In the genomic region with DNA sequence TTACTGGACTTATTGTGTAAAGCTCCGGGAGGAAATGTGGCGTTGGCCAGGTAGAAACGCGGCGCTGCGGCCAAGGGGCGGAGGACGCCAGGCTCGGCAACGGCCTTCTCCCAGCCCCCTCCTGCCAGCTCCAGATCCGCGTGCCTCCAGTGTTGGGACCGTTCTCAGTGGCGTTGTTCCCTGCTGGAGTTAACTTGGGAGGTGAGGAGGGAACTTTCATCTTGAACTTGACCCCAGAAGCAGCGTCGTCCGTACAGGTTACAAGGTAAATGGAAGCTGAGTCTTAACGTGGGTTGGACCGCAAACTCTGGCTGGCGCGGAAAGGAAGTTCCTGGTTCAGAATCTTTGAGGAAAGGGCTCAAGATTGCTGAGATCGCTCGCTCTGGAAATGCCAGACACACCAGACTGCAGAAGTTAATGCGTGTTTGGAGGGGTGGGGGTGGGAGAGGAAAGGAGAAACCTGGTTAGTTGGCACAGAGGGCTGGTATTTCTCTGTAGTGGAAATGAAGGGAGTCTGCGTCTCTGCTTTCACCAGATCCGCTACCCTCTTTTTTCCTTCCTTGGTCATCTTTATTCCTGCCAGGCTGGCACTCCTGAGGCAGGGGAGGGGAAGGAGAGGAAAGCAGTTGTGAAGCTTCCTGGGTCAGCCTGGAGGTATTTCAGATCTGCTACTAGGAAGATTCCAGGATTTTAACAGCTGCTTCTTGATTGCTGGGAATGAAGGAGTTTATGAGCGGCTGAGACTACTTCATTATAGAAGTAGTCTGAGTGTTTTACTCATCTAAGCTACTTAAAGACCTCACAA, we compare ENCODE assay signal across 8 cellular contexts. TPM values are rescaled to one million over a fixed set of nuclear protein-coding genes. Genes with fewer than 3 reads are reported as not detected.
DNase-seq lines count a peak whose midpoint lies in the region; ATAC-seq and TF ChIP-seq lines count a peak whose summit lies in the region.

No MANE protein-coding gene starts in this region.

- intact Hi-C loops in Right ventricle myocardium superior (cut with DNase I) = loop anchor here (5.0 to 10.0 kb wide), 2 partner anchors 65 to 147 kb away; no protein-coding TSS in a partner anchor

- no peaks in the 10 kb centered on the region for H3K9me3 Mint-ChIP-seq in activated CD8-positive, alpha-beta memory T cell treated with anti-CD3 and anti-CD28 coated beads, Interleukin-2, amount 10 ng/mL, durations not matched to agents 7 days and 5 days (ENCODE audit: low read depth)

- ATAC-seq in activated CD8-positive, alpha-beta memory T cell treated with anti-CD3 and anti-CD28 coated beads, Interleukin-2, amount 10 ng/mL, durations not matched to agents 7 days and 5 days = no peak
- ATAC-seq in Right ventricle myocardium superior (ENCODE audit: poor library complexity) = peak; percentile 37
- peak; percentile 31 for ATAC-seq in omental fat pad (ENCODE audit: low FRiP score)
- no peak for ATAC-seq in GM18868 (IDR thresholded peaks at IDR 0.05; ENCODE audit: unreplicated experiment)
- ATAC-seq in GM21528 (IDR thresholded peaks at IDR 0.05; ENCODE audit: low FRiP score, unreplicated experiment) = no peak

- peak overlapping the region; percentile 94 for H3K4me3 ChIP-seq in HEK293 (ENCODE audit: low read depth, low read length)

- H3K4me1 ChIP-seq in HEK293 (ENCODE audit: control insufficient read depth, insufficient read depth, low read length) = peaks cover 47% of the 10 kb centered on the region

- H3K36me3 ChIP-seq in HEK293 (ENCODE audit: control insufficient read depth in 2 of 2, insufficient read depth in 1 of 2, low read length in 2 of 2) = no peaks in the 10 kb centered on the region

- H3K27ac ChIP-seq in HEK293 (ENCODE audit: extremely low read depth, low read depth, low read length) = peak overlapping the region; percentile 99

- H3K9me3 ChIP-seq in HEK293 (ENCODE audit: control insufficient read depth, insufficient read depth, low read depth, low read length) = no peaks in the 10 kb centered on the region

- no peak for TF ChIP-seq CTCF in HEK293 (tag by site-specific recombination; IDR thresholded peaks at IDR 0.05)
- no peak for TF ChIP-seq CTCF in omental fat pad (IDR thresholded peaks at IDR 0.05)

- POLR2A ChIA-PET in HEK293 (lab: Yijun Ruan, JAX) = interaction anchor here (0.6 to 5.3 kb wide), 12 partner anchors 7 to 147 kb away, joined by 3 to 57 read pairs (median 6); no protein-coding TSS in a partner anchor

- H3K4me1 Mint-ChIP-seq in activated CD8-positive, alpha-beta memory T cell treated with anti-CD3 and anti-CD28 coated beads, Interleukin-2, amount 10 ng/mL, durations not matched to agents 7 days and 5 days = peaks cover 16% of the 10 kb centered on the region

- no peak overlapping the region for H3K27ac Mint-ChIP-seq in activated CD8-positive, alpha-beta memory T cell treated with anti-CD3 and anti-CD28 coated beads, Interleukin-2, amount 10 ng/mL, durations not matched to agents 7 days and 5 days

- peaks cover 73% of the 10 kb centered on the region for H3K27me3 Mint-ChIP-seq in activated CD8-positive, alpha-beta memory T cell treated with anti-CD3 and anti-CD28 coated beads, Interleukin-2, amount 10 ng/mL, durations not matched to agents 7 days and 5 days

- H3K4me3 Mint-ChIP-seq in activated CD8-positive, alpha-beta memory T cell treated with anti-CD3 and anti-CD28 coated beads, Interleukin-2, amount 10 ng/mL, durations not matched to agents 7 days and 5 days = peak overlapping the region; percentile 57

- peak; percentile 59 for DNase-seq in Ammon's horn (ENCODE audit: low spot score)
- no peak for DNase-seq in activated CD8-positive, alpha-beta memory T cell treated with anti-CD3 and anti-CD28 coated beads, Interleukin-2, amount 10 ng/mL, durations not matched to agents 7 days and 5 days
- DNase-seq in Right ventricle myocardium superior = peak; percentile 65
- DNase-seq in omental fat pad (ENCODE audit: low spot score) = no peak
- no peak for DNase-seq in activated naive CD4-positive, alpha-beta T cell treated with anti-CD3 and anti-CD28 coated beads, Interleukin-2, amount 50 U/mL, for 16 hours

- H3K36me3 Mint-ChIP-seq in activated CD8-positive, alpha-beta memory T cell treated with anti-CD3 and anti-CD28 coated beads, Interleukin-2, amount 10 ng/mL, durations not matched to agents 7 days and 5 days = no peaks in the 10 kb centered on the region

- CTCF ChIA-PET in HEK293 (lab: Yijun Ruan, JAX) = interaction anchor here (0.6 to 1.8 kb wide), 5 partner anchors 16 to 149 kb away, joined by 3 to 5 read pairs (median 3); no protein-coding TSS in a partner anchor
- CTCF ChIA-PET in activated CD8-positive, alpha-beta memory T cell treated with anti-CD3 and anti-CD28 coated beads, Interleukin-2, amount 10 ng/mL, durations not matched to agents 7 days and 5 days (lab: Charles Lee) = no interaction called here

TF ChIP-seq in HEK293, 187 proteins besides CTCF, POLR2A, EP300 and RAD21 (continues in another document):
- TF ChIP-seq ZNF302 (tag by site-specific recombination; IDR thresholded peaks at IDR 0.05; ENCODE audit: low read depth) (no peak), OVOL3 (tag by site-specific recombination; IDR thresholded peaks at IDR 0.05) (no peak), ZNF354C (tag by site-specific recombination; IDR thresholded peaks at IDR 0.05; ENCODE audit: borderline replicate concordance, low read depth) (no peak), ZNF629 (tag by site-specific recombination; IDR thresholded peaks at IDR 0.05) (no peak), ZNF626 (tag by site-specific recombination; IDR thresholded peaks at IDR 0.05) (no peak), ZBTB20 (tag by site-specific recombination; IDR thresholded peaks at IDR 0.05) (no peak; the same call in 1 of the 2 replicates), EGR2 (tag by site-specific recombination; IDR thresholded peaks at IDR 0.05; ENCODE audit: low read depth) (0 out of 2 replicates have a peak, but pooled peaks have one; percentile 13)
- TF ChIP-seq, protein P1, sequence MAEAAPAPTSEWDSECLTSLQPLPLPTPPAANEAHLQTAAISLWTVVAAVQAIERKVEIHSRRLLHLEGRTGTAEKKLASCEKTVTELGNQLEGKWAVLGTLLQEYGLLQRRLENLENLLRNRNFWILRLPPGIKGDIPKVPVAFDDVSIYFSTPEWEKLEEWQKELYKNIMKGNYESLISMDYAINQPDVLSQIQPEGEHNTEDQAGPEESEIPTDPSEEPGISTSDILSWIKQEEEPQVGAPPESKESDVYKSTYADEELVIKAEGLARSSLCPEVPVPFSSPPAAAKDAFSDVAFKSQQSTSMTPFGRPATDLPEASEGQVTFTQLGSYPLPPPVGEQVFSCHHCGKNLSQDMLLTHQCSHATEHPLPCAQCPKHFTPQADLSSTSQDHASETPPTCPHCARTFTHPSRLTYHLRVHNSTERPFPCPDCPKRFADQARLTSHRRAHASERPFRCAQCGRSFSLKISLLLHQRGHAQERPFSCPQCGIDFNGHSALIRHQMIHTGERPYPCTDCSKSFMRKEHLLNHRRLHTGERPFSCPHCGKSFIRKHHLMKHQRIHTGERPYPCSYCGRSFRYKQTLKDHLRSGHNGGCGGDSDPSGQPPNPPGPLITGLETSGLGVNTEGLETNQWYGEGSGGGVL (tag by site-specific recombination; IDR thresholded peaks at IDR 0.05) = no peak
- TF ChIP-seq, protein P2, sequence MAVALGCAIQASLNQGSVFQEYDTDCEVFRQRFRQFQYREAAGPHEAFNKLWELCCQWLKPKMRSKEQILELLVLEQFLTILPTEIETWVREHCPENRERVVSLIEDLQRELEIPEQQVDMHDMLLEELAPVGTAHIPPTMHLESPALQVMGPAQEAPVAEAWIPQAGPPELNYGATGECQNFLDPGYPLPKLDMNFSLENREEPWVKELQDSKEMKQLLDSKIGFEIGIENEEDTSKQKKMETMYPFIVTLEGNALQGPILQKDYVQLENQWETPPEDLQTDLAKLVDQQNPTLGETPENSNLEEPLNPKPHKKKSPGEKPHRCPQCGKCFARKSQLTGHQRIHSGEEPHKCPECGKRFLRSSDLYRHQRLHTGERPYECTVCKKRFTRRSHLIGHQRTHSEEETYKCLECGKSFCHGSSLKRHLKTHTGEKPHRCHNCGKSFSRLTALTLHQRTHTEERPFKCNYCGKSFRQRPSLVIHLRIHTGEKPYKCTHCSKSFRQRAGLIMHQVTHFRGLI (tag by site-specific recombination; IDR thresholded peaks at IDR 0.05) = no peak
- TF ChIP-seq, protein P3, sequence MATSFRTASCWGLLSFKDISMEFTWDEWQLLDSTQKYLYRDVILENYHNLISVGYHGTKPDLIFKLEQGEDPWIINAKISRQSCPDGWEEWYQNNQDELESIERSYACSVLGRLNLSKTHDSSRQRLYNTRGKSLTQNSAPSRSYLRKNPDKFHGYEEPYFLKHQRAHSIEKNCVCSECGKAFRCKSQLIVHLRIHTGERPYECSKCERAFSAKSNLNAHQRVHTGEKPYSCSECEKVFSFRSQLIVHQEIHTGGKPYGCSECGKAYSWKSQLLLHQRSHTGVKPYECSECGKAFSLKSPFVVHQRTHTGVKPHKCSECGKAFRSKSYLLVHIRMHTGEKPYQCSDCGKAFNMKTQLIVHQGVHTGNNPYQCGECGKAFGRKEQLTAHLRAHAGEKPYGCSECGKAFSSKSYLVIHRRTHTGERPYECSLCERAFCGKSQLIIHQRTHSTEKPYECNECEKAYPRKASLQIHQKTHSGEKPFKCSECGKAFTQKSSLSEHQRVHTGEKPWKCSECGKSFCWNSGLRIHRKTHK (tag by site-specific recombination; IDR thresholded peaks at IDR 0.05) = no peak
- TF ChIP-seq, protein P4, sequence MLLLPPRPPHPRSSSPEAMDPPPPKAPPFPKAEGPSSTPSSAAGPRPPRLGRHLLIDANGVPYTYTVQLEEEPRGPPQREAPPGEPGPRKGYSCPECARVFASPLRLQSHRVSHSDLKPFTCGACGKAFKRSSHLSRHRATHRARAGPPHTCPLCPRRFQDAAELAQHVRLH (tag by site-specific recombination; IDR thresholded peaks at IDR 0.05) = no peak

RNA-seq across cellular contexts. Expression of a gene that starts 1.5 kb away (rescaled TPM):
- under 1 TPM; 0.16 to 0.20 TPM for total RNA-seq in activated CD8-positive, alpha-beta memory T cell treated with anti-CD3 and anti-CD28 coated beads, Interleukin-2, amount 10 ng/mL, durations not matched to agents 7 days and 5 days
- 56.2 TPM for total RNA-seq in Right ventricle myocardium superior
- 10 to 100 TPM; 26.4 to 72.5 (median 34.9) TPM for total RNA-seq in omental fat pad

Comparison
In these comparisons a context has a peak if more than half of its experiments do, and no peak if none do; other contexts are left out.
1. DNase-seq: peak in Ammon's horn (single experiment) and Right ventricle myocardium superior (single experiment); none in activated CD8-positive, alpha-beta memory T cell treated with anti-CD3 and anti-CD28 coated beads, Interleukin-2, amount 10 ng/mL, durations not matched to agents 7 days and 5 days (single experiment), omental fat pad (single experiment) and activated naive CD4-positive, alpha-beta T cell treated with anti-CD3 and anti-CD28 coated beads, Interleukin-2, amount 50 U/mL, for 16 hours (single experiment).
2. ATAC-seq: peak in Right ventricle myocardium superior (single experiment) and omental fat pad (single experiment); none in activated CD8-positive, alpha-beta memory T cell treated with anti-CD3 and anti-CD28 coated beads, Interleukin-2, amount 10 ng/mL, durations not matched to agents 7 days and 5 days (single experiment), GM18868 (single experiment) and GM21528 (single experiment).
3. RNA of a gene that starts 1.5 kb away (total RNA-seq): 56.2 TPM in Right ventricle myocardium superior (single experiment) and 26.4 to 72.5 TPM in omental fat pad; 0.16 to 0.20 TPM in activated CD8-positive, alpha-beta memory T cell treated with anti-CD3 and anti-CD28 coated beads, Interleukin-2, amount 10 ng/mL, durations not matched to agents 7 days and 5 days; every median in the first group is over 10 times any median in the second.